1 cellular context compared by ENCODE assay signal in the genomic region with DNA sequence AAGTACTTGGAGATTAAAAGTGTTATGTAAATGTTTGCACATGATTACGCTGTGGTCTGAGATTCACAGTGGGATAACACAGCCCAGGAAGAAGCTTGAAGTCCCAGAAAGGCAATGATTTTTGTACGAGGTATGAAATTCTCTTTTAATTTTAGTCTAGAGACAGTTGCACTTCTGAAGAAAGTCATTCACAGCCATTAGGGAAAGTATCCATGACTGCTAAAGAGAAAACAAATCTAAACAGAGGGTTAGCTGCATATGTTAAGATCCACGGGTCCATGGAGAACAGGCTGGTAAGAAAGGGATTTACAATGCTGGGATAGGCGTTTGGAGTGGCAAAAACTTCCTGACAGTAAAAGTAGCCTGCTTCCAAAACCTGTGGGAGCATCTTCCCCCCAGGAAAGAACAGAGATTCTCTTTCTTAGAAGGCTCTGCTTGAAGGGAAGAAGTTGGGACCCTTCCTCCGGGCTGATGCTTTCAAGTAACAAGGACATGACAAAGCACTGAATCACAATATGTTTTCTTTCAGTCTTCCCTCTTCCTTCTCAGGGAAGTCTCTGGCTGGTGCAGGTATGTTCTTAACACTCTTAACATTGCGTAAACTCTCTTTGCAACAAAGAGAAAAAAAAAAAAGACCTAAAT.
TF ChIP-seq lines count a peak whose summit lies in the region.

No MANE protein-coding gene starts in this region.

TF ChIP-seq in endothelial cell of umbilical vein, 7 proteins besides CTCF, POLR2A, EP300 and RAD21 (continued from another document):
- TF ChIP-seq GATA2 (IDR thresholded peaks at IDR 0.05; ENCODE audit: insufficient read depth, insufficient read length, low read depth, low read length): no peak
- no peak for TF ChIP-seq MAX (IDR thresholded peaks at IDR 0.05; ENCODE audit: insufficient read depth, insufficient read length)
- no peak for TF ChIP-seq MYC (IDR thresholded peaks at IDR 0.05; ENCODE audit: low read depth, low read length)
- TF ChIP-seq EZH2 (IDR thresholded peaks at IDR 0.05; ENCODE audit: borderline replicate concordance, low read depth, low read length, severe bottlenecking): no peak
- peak; percentile 63 for TF ChIP-seq FOS (IDR thresholded peaks at IDR 0.05; ENCODE audit: borderline replicate concordance, insufficient read depth, low read length)
